7 cellular contexts compared by ENCODE assay signal in genomic region chr5:141913560-141913959, GRCh38. TPM values are rescaled to one million over a fixed set of nuclear protein-coding genes. Genes with fewer than 3 reads are reported as not detected.
DNase-seq lines count a peak whose midpoint lies in the region; ATAC-seq and TF ChIP-seq lines count a peak whose summit lies in the region.

No MANE protein-coding gene starts in this region.

- peak overlapping the region; percentile 97 for H2AFZ ChIP-seq in GM23338

- H3K27me3 ChIP-seq in GM23338 (ENCODE audit: insufficient read depth) (peaks cover 29% of the 10 kb centered on the region), iPS-18a (ENCODE audit: control insufficient read depth, insufficient read depth, low read length) (peaks cover 14% of the 10 kb centered on the region), skeletal muscle satellite cell (ENCODE audit: control insufficient read depth, insufficient read depth, low read length) (peaks cover 53% of the 10 kb centered on the region)

- no peaks in the 10 kb centered on the region for H3K36me3 Mint-ChIP-seq in GM23338 (ENCODE audit: low read depth)
- H3K36me3 Mint-ChIP-seq in WTC11, result no peaks in the 10 kb centered on the region

- peaks cover 32% of the 10 kb centered on the region for H3K27me3 Mint-ChIP-seq in GM23338 (ENCODE audit: insufficient read depth, low read depth, poor library complexity)
- H3K27me3 Mint-ChIP-seq in WTC11 (ENCODE audit: low read depth), result peaks cover 27% of the 10 kb centered on the region

- ATAC-seq in GM23338, result peak; percentile 46
- no peak for ATAC-seq in WTC11
- no peak for ATAC-seq in GM21515 (IDR thresholded peaks at IDR 0.05; ENCODE audit: unreplicated experiment)
- no peak for ATAC-seq in GM19035 (IDR thresholded peaks at IDR 0.05; ENCODE audit: unreplicated experiment)

- H3K4me1 Mint-ChIP-seq in GM23338, result peaks cover 26% of the 10 kb centered on the region
- peaks cover 29% of the 10 kb centered on the region for H3K4me1 Mint-ChIP-seq in WTC11

- no peaks in the 10 kb centered on the region for H3K9me2 ChIP-seq in GM23338 (ENCODE audit: insufficient read depth)

- H3K4me1 ChIP-seq in GM23338 (ENCODE audit: insufficient read depth) (peaks cover 22% of the 10 kb centered on the region), iPS-18a (ENCODE audit: control insufficient read depth, low read depth, low read length) (peaks cover 15% of the 10 kb centered on the region), skeletal muscle satellite cell (ENCODE audit: control insufficient read depth, insufficient read depth, low read length) (no peaks in the 10 kb centered on the region)

- H3K9me3 Mint-ChIP-seq in GM23338 (no peaks in the 10 kb centered on the region), WTC11 (no peaks in the 10 kb centered on the region)

- POLR2A ChIA-PET in WTC11 (lab: Charles Lee), result interaction anchor here (0.8 kb wide), 1 partner anchor 240 kb away, joined by 3 read pairs; no protein-coding TSS in a partner anchor

- TF ChIP-seq CTCF in GM23338 (conservative IDR thresholded peaks at IDR 0.05; ENCODE audit: low read depth in 2 of 2), result no peak
- TF ChIP-seq CTCF in WTC11 (IDR thresholded peaks at IDR 0.05), result no peak

- peaks cover 16% of the 10 kb centered on the region for H3F3A ChIP-seq in GM23338 (replicated peaks; ENCODE audit: low read depth)

- no peak overlapping the region for H3K27ac Mint-ChIP-seq in GM23338
- no peak overlapping the region for H3K27ac Mint-ChIP-seq in WTC11

- H3K9ac ChIP-seq in iPS-18a (ENCODE audit: low read length), result peak overlapping the region; percentile 4
- H3K9ac ChIP-seq in skeletal muscle satellite cell (ENCODE audit: low read depth, low read length), result peak overlapping the region; percentile 25

- H3K4me2 ChIP-seq in GM23338 (peak overlapping the region; percentile 76), skeletal muscle satellite cell (ENCODE audit: low read length) (peak overlapping the region; percentile 85)

- H3K36me3 ChIP-seq in GM23338 (ENCODE audit: insufficient read depth) (no peaks in the 10 kb centered on the region), iPS-18a (ENCODE audit: control insufficient read depth, low read depth, low read length) (no peaks in the 10 kb centered on the region), skeletal muscle satellite cell (ENCODE audit: insufficient read depth, low read length) (no peaks in the 10 kb centered on the region)

- H3K4me3 ChIP-seq in GM23338 (peak overlapping the region; percentile 57), iPS-18a (ENCODE audit: low read length) (peak overlapping the region; percentile 48), skeletal muscle satellite cell (ENCODE audit: low read length) (peak overlapping the region; percentile 67)

- DNase-seq in GM23338 (ENCODE audit: low spot score) (peak; percentile 61), WTC11 (ENCODE audit: low spot score) (no peak), foreskin melanocyte (no peak)

- H3K4me3 Mint-ChIP-seq in GM23338 (peak overlapping the region; percentile 67), WTC11 (peak overlapping the region; percentile 66)

- H3K9me3 ChIP-seq in iPS-18a (ENCODE audit: control insufficient read depth, low read depth, low read length) (no peaks in the 10 kb centered on the region), skeletal muscle satellite cell (replicated peaks; ENCODE audit: low read length) (no peaks in the 10 kb centered on the region)

- H3K79me2 ChIP-seq in GM23338 (replicated peaks; ENCODE audit: insufficient read depth), result no peaks in the 10 kb centered on the region

- no peak overlapping the region for H3K27ac ChIP-seq in GM23338 (ENCODE audit: low read depth)
- H3K27ac ChIP-seq in iPS-18a (ENCODE audit: low read length), result no peak overlapping the region

- H4K20me1 ChIP-seq in GM23338 (replicated peaks; ENCODE audit: insufficient read depth), result no peaks in the 10 kb centered on the region

- CTCF ChIA-PET in WTC11 (lab: Charles Lee), result interaction anchor here (0.6 to 7.8 kb wide), 14 partner anchors 10 to 575 kb away, joined by 3 to 74 read pairs (median 6); partner anchors contain the start of genes DELE1, PCDH1 and RNF14

TF ChIP-seq in GM23338, 12 proteins besides CTCF, POLR2A, EP300 and RAD21 (continues in another document):
- TF ChIP-seq POLR2AphosphoS5 (IDR thresholded peaks at IDR 0.05; ENCODE audit: low read depth), result no peak
- TF ChIP-seq STAT1 (IDR thresholded peaks at IDR 0.05; ENCODE audit: unreplicated experiment), result no peak
- no peak for TF ChIP-seq JUNB (IDR thresholded peaks at IDR 0.05; ENCODE audit: unreplicated experiment)
- TF ChIP-seq ETS1 (IDR thresholded peaks at IDR 0.05), result no peak
- TF ChIP-seq ZNF114 (CRISPR knock-in tag; IDR thresholded peaks at IDR 0.05), result no peak
- TF ChIP-seq EZH2phosphoT487 (IDR thresholded peaks at IDR 0.05; ENCODE audit: unreplicated experiment), result no peak
- TF ChIP-seq EZH2 (IDR thresholded peaks at IDR 0.05; ENCODE audit: low read depth, unreplicated experiment), result no peak

TF ChIP-seq in WTC11, 78 proteins besides CTCF, POLR2A, EP300 and RAD21 (continues in another document):
- no peak for TF ChIP-seq CDX4 (CRISPR knock-in tag; IDR thresholded peaks at IDR 0.05; ENCODE audit: borderline replicate concordance)
- no peak for TF ChIP-seq AR (CRISPR knock-in tag; IDR thresholded peaks at IDR 0.05)
- no peak for TF ChIP-seq NR1H2 (CRISPR knock-in tag; IDR thresholded peaks at IDR 0.05)
- TF ChIP-seq, protein P1, sequence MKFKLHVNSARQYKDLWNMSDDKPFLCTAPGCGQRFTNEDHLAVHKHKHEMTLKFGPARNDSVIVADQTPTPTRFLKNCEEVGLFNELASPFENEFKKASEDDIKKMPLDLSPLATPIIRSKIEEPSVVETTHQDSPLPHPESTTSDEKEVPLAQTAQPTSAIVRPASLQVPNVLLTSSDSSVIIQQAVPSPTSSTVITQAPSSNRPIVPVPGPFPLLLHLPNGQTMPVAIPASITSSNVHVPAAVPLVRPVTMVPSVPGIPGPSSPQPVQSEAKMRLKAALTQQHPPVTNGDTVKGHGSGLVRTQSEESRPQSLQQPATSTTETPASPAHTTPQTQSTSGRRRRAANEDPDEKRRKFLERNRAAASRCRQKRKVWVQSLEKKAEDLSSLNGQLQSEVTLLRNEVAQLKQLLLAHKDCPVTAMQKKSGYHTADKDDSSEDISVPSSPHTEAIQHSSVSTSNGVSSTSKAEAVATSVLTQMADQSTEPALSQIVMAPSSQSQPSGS (CRISPR knock-in tag; IDR thresholded peaks at IDR 0.05; ENCODE audit: borderline replicate concordance, low read depth), result no peak

RNA-seq across cellular contexts. Expression of gene DELE1, which starts 10.1 kb away (rescaled TPM):
- 50.0 and 62.2 TPM in 2 replicates for total RNA-seq in GM23338 (2014; rRNA removed; shearing (Covaris generic))
- polyA plus RNA-seq in GM23338 (2016; fragmentation: Nextera tagmentation; extraction: Ambion mirVana), result 25.6 and 26.9 TPM in 2 replicates
- total RNA-seq in WTC11 (2021), result 79.3 to 83.8 TPM (median 81.5 TPM) in 3 replicates
- total RNA-seq in skeletal muscle satellite cell (2012; rRNA removed), result 24.8 and 34.3 TPM in 2 replicates

RNA-seq across cellular contexts. Expression of gene PCDH1, which starts 35.4 kb away (rescaled TPM):
- total RNA-seq in GM23338 (2014; rRNA removed; shearing (Covaris generic)), result 155 and 183 TPM in 2 replicates
- 26.2 and 27.8 TPM in 2 replicates for polyA plus RNA-seq in GM23338 (2016; fragmentation: Nextera tagmentation; extraction: Ambion mirVana)
- total RNA-seq in WTC11 (2021), result 105 to 108 TPM (median 108 TPM) in 3 replicates
- total RNA-seq in skeletal muscle satellite cell (2012; rRNA removed), result under 0.01 TPM in 1 of 2 replicates, not detected in the other

RNA-seq across cellular contexts. Expression of gene PCDH12, which starts 44.4 kb away (rescaled TPM):
- total RNA-seq in GM23338 (2014; rRNA removed; shearing (Covaris generic)), result 0.12 and 0.14 TPM in 2 replicates
- 0.29 and 0.33 TPM in 2 replicates for polyA plus RNA-seq in GM23338 (2016; fragmentation: Nextera tagmentation; extraction: Ambion mirVana)
- total RNA-seq in WTC11 (2021), result 0.02 to 0.33 TPM in 2 of 3 replicates, not detected in the other
- total RNA-seq in skeletal muscle satellite cell (2012; rRNA removed), result 1.7 and 4.8 TPM in 2 replicates

RNA-seq across cellular contexts. Expression of gene RNF14, which starts 55.3 kb away (rescaled TPM):
- 18.1 and 19.0 TPM in 2 replicates for total RNA-seq in GM23338 (2014; rRNA removed; shearing (Covaris generic))
- polyA plus RNA-seq in GM23338 (2016; fragmentation: Nextera tagmentation; extraction: Ambion mirVana), result 4.5 and 8.9 TPM in 2 replicates
- total RNA-seq in WTC11 (2021), result 17.0 to 22.6 TPM (median 20.5 TPM) in 3 replicates
- total RNA-seq in skeletal muscle satellite cell (2012; rRNA removed), result 58.8 and 79.7 TPM in 2 replicates
